Comparison of ENCODE assay signal across 19 cellular contexts in the genomic region with DNA sequence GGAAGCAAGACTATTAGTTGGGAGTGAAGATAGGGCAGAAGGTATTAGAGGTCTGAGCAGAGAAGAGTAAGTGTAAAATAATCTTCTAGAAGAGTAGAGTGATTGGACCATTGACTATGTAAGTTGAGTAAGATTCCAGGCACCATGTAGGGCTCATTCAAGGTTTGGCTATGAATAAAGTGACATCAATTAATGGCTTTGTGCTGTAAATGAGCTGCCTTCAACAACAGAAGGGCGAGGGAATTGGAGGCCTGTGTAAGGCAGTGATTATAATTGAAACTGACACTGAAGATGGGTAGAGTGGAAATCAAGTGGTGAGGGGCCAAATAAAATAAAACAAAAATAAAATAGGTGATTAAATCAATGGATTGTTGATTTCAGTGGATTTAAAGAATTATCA.
"Had no signal": no experiment of that assay in that cellular context is flagged by ENCODE, and none has a peak within 500 bp of the region (broad histone marks: within the 10 kb centered on the region; RNA-seq: fewer than 3 reads in every experiment).

No MANE protein-coding gene starts in this region.

- H3K27me3 ChIP-seq: esophagus muscularis mucosa, gastroesophageal sphincter, pancreas, suprapubic skin, thyroid gland, uterus had no signal

- H3K4me1 ChIP-seq: esophagus muscularis mucosa, gastroesophageal sphincter, suprapubic skin, thyroid gland, uterus had no signal

- ATAC-seq: gastroesophageal sphincter, pancreas, right cardiac atrium had no signal

- H3K36me3 Mint-ChIP-seq: naive B cell, type B pancreatic cell had no signal

- H3K4me3 Mint-ChIP-seq: naive B cell, nephron, type B pancreatic cell had no signal

- H3K36me3 ChIP-seq: esophagus muscularis mucosa, gastroesophageal sphincter, pancreas, suprapubic skin, thyroid gland, uterus had no signal

- H3K27ac Mint-ChIP-seq: naive B cell, nephron, progenitor cell of endocrine pancreas, type B pancreatic cell had no signal

- H3K4me1 Mint-ChIP-seq: naive B cell had no signal

- H3K4me3 ChIP-seq: esophagus muscularis mucosa, gastroesophageal sphincter, pancreas, suprapubic skin, thyroid gland, uterus had no signal

- H3K9me3 ChIP-seq: esophagus muscularis mucosa, gastroesophageal sphincter, pancreas, suprapubic skin, thyroid gland, uterus had no signal

- DNase-seq: effector memory CD4-positive, alpha-beta T cell; glutamatergic neuron; kidney glomerular epithelial cell; mesendoderm; naive B cell; occipital lobe; pancreas; right cardiac atrium; small intestine; stimulated activated CD4-positive, alpha-beta T cell treated with anti-CD3 and anti-CD28 coated beads, Interleukin-12 subunit alpha, Interleukin-12 subunit beta, amount 100 ng/mL, for 4 hours; stimulated activated naive CD4-positive, alpha-beta T cell treated with Interleukin-2 at 50 U/mL for 16 hours; thyroid gland; uterus had no signal

- H3K9me3 Mint-ChIP-seq: type B pancreatic cell had no signal

- H3K27me3 Mint-ChIP-seq: naive B cell, progenitor cell of endocrine pancreas, type B pancreatic cell had no signal
